8 cellular contexts compared by ENCODE assay signal in genomic region chr4:7101692-7102515, GRCh38. TPM values are rescaled to one million over a fixed set of nuclear protein-coding genes. Genes with fewer than 3 reads are reported as not detected.
DNase-seq lines count a peak whose midpoint lies in the region; ATAC-seq and TF ChIP-seq lines count a peak whose summit lies in the region.

No MANE protein-coding gene starts in this region.

- no peak for TF ChIP-seq POLR2A in tibial nerve (IDR thresholded peaks at IDR 0.05)

- POLR2A ChIA-PET in PC-9 (lab: Charles Lee; ENCODE audit: unreplicated experiment) = interaction anchor here (0.6 to 0.7 kb wide), 2 partner anchors 301 to 570 kb away, joined by 3 to 20 read pairs; no protein-coding TSS in a partner anchor

- H4K8ac ChIP-seq in neuronal stem cell (ENCODE audit: low read depth, low read length) = peak overlapping the region; percentile 90

- no TSS peak for BruUV-seq in PC-9 (replicated peaks; lab: Mats Ljungman, UMichigan)

- no peak overlapping the region for H4K91ac ChIP-seq in neuronal stem cell (ENCODE audit: low read depth, low read length, poor library complexity)

- peak overlapping the region; percentile 50 for H2BK12ac ChIP-seq in neuronal stem cell (ENCODE audit: low read length)

- intact Hi-C loops in PC-9 (cut with micrococcal nuclease; ENCODE audit: unreplicated experiment) = no loop called here

- peaks cover 3% of the 10 kb centered on the region; the same call in 1 of the 2 replicates for H3F3A ChIP-seq in PC-9 (ENCODE audit: insufficient read depth, low read depth)

- H2AFZ ChIP-seq in PC-9 (peak overlapping the region; percentile 93; the same call in 1 of the 2 replicates), neuronal stem cell (ENCODE audit: low read length) (peak overlapping the region; percentile 88)

- H3K9ac ChIP-seq in HUES48 (ENCODE audit: low read depth, low read length) = no peak overlapping the region
- no peak overlapping the region for H3K9ac ChIP-seq in neuronal stem cell (ENCODE audit: low read depth, low read length, poor library complexity)

- H3K18ac ChIP-seq in neuronal stem cell (ENCODE audit: low read length) = peak overlapping the region; percentile 98

- no peaks in the 10 kb centered on the region for H3K79me1 ChIP-seq in neuronal stem cell (ENCODE audit: low read depth, low read length)

- peak; percentile 64 for TF ChIP-seq CTCF in PC-9 (conservative IDR thresholded peaks at IDR 0.05)
- peak; percentile 78 for TF ChIP-seq CTCF in foreskin keratinocyte (conservative IDR thresholded peaks at IDR 0.05)
- peak; percentile 80 to 90 (median 82) for TF ChIP-seq CTCF in tibial nerve (IDR thresholded peaks at IDR 0.05)

- H3K4me2 ChIP-seq in PC-9 = peak overlapping the region; percentile 99
- H3K4me2 ChIP-seq in neuronal stem cell (ENCODE audit: insufficient read depth, low read length, poor library complexity, severe bottlenecking) = peak overlapping the region; percentile 67

- H3K36me3 ChIP-seq in HUES48 (ENCODE audit: control insufficient read depth, insufficient read depth, low read length) (no peaks in the 10 kb centered on the region), PC-9 (ENCODE audit: low read depth) (no peaks in the 10 kb centered on the region), neuronal stem cell (replicated peaks in 1 of 2; ENCODE audit: control insufficient read depth in 2 of 2, insufficient read depth in 2 of 2, low read length in 2 of 2) (no peaks in the 10 kb centered on the region), tibial nerve (no peaks in the 10 kb centered on the region)

- no peaks in the 10 kb centered on the region for H3K9me2 ChIP-seq in PC-9 (ENCODE audit: insufficient read depth)

- H3K4me1 ChIP-seq in HUES48 (ENCODE audit: control insufficient read depth, insufficient read depth, low read length) (peaks cover 6% of the 10 kb centered on the region), PC-9 (replicated peaks; ENCODE audit: insufficient read depth) (peaks cover 13% of the 10 kb centered on the region), foreskin keratinocyte (no peaks in the 10 kb centered on the region), neuronal stem cell (ENCODE audit: control insufficient read depth in 2 of 2, insufficient read depth in 1 of 2, low read depth in 1 of 2, low read length in 2 of 2) (peaks cover 2 to 19% of the 10 kb centered on the region in 2 donors), tibial nerve (peaks cover 0 to 36% (median 15%) of the 10 kb centered on the region in 4 donors)

- peak in 1 of 2 donors; percentile 44 for TF ChIP-seq EP300 in tibial nerve (IDR thresholded peaks at IDR 0.05)

- H3K27me3 ChIP-seq in HUES48 (ENCODE audit: control insufficient read depth, insufficient read depth, low read length) (peaks cover 44% of the 10 kb centered on the region), PC-9 (ENCODE audit: insufficient read depth, low read depth) (peaks cover 6% of the 10 kb centered on the region; the same call in 1 of the 2 replicates), foreskin keratinocyte (peaks cover 37% of the 10 kb centered on the region), neuronal stem cell (ENCODE audit: control insufficient read depth in 3 of 3, insufficient read depth in 3 of 3, low read depth in 1 of 3, low read length in 3 of 3) (peaks cover 0 to 33% (median 2%) of the 10 kb centered on the region in 3 experiments), tibial nerve (no peaks in the 10 kb centered on the region)

- H4K20me1 ChIP-seq in PC-9 (ENCODE audit: insufficient read depth) = no peaks in the 10 kb centered on the region

- H3K27ac ChIP-seq in HUES48 (ENCODE audit: low read depth, low read length) (peak overlapping the region; percentile 3), PC-9 (no peak overlapping the region), foreskin keratinocyte (no peak overlapping the region), neuronal stem cell (replicated peaks; ENCODE audit: low read length) (peak overlapping the region; percentile 65), tibial nerve (peak overlapping the region; percentile 57 to 93 (median 84))

- no peak overlapping the region for H3K14ac ChIP-seq in neuronal stem cell (ENCODE audit: low read length)

- H3K79me2 ChIP-seq in PC-9 (ENCODE audit: low read depth) = no peaks in the 10 kb centered on the region

- no peaks in the 10 kb centered on the region for H3K9me3 ChIP-seq in HUES48 (ENCODE audit: control insufficient read depth, insufficient read depth, low read length)
- no peaks in the 10 kb centered on the region for H3K9me3 ChIP-seq in PC-9 (ENCODE audit: insufficient read depth, low read depth)
- H3K9me3 ChIP-seq in neuronal stem cell (replicated peaks in 1 of 2; ENCODE audit: control insufficient read depth in 2 of 2, insufficient read depth in 1 of 2, low read depth in 1 of 2, low read length in 2 of 2) = no peaks in the 10 kb centered on the region
- no peaks in the 10 kb centered on the region for H3K9me3 ChIP-seq in tibial nerve

- WGBS in neuronal stem cell (ENCODE audit: extremely low coverage in 2 of 2, insufficient read length in 2 of 2, insufficient replicate concordance in 1 of 2), 2 donors = no CpG with 5 or more reads among the region's 24 CpGs
- WGBS in tibial nerve, 2 donors = 18 to 22% methylated on average over 22 to 23 of the region's 24 CpGs

- ATAC-seq in GM21367 (IDR thresholded peaks at IDR 0.05; ENCODE audit: unreplicated experiment) (peak; percentile 73), foreskin keratinocyte (peak; percentile 83)

- H2AK5ac ChIP-seq in neuronal stem cell (ENCODE audit: low read depth, low read length) = peak overlapping the region; percentile 87

- CTCF ChIA-PET in PC-9 (lab: Charles Lee) = interaction anchor here (0.6 kb wide), 3 partner anchors 31 to 412 kb away, joined by 3 to 9 read pairs (median 5); no protein-coding TSS in a partner anchor

- H2BK15ac ChIP-seq in neuronal stem cell (ENCODE audit: low read length) = peak overlapping the region; percentile 93

- H2BK120ac ChIP-seq in neuronal stem cell (ENCODE audit: low read depth, low read length) = peak overlapping the region; percentile 26

- peak; percentile 58 for DNase-seq in COLO829 (ENCODE audit: low spot score)
- peak; percentile 46 to 62 for DNase-seq in PC-9
- peak; percentile 21 for DNase-seq in activated effector memory CD4-positive, alpha-beta T cell treated with Interleukin-2 at 50 U/mL for 16 hours
- peak; percentile 35 to 59 for DNase-seq in foreskin keratinocyte
- DNase-seq in neuronal stem cell (ENCODE audit: low spot score) = peak; percentile 57
- peak; percentile 57 to 66 for DNase-seq in tibial nerve (ENCODE audit: low spot score in 2 of 2)

- H3K4ac ChIP-seq in neuronal stem cell (ENCODE audit: low read length) = no peak overlapping the region

- H2BK5ac ChIP-seq in neuronal stem cell (ENCODE audit: low read length) = peak overlapping the region; percentile 39

- H3K4me3 ChIP-seq in HUES48 (ENCODE audit: low read depth, low read length) (peak overlapping the region; percentile 30), PC-9 (peak overlapping the region; percentile 35; the same call in 1 of the 2 replicates), neuronal stem cell (ENCODE audit: low read length in 2 of 2) (peak overlapping the region; percentile 27 to 68), tibial nerve (peak overlapping the region; percentile 32 to 76 (median 57))

- peak overlapping the region; percentile 60 for H3K23ac ChIP-seq in neuronal stem cell (ENCODE audit: low read depth, low read length, poor library complexity)

RNA-seq across cellular contexts. Expression of gene GRPEL1, which starts 34.0 kb away (rescaled TPM):
- 49.3 and 49.9 TPM in 2 replicates for total RNA-seq in PC-9 (2021)
- total RNA-seq in foreskin keratinocyte = 64.5 and 71.9 TPM in 2 replicates
- 73.6 and 87.9 TPM in 2 replicates for polyA plus RNA-seq in foreskin keratinocyte
- polyA plus RNA-seq in neuronal stem cell (2013, experiment 1 of 2) = 10.3 TPM
- polyA plus RNA-seq in neuronal stem cell (2013, experiment 2 of 2) = 9.4 TPM
- 10 to 100 TPM; 11.1 to 13.6 (median 13.3) TPM for total RNA-seq in tibial nerve

RNA-seq across cellular contexts. Expression of gene TADA2B, which starts 58.7 kb away (rescaled TPM):
- total RNA-seq in PC-9 (2021) (9.5 and 9.6 TPM in 2 replicates), foreskin keratinocyte (10.0 and 11.0 TPM in 2 replicates), tibial nerve (10 to 100 TPM; 13.3 to 27.3 (median 16.5) TPM)
- 5.1 and 5.5 TPM in 2 replicates for polyA plus RNA-seq in foreskin keratinocyte
- 9.9 TPM for polyA plus RNA-seq in neuronal stem cell (2013, experiment 1 of 2)
- 9.9 TPM for polyA plus RNA-seq in neuronal stem cell (2013, experiment 2 of 2)

Comparison
In these comparisons a context has a peak if more than half of its experiments do, and no peak if none do; other contexts are left out.
1. H3K27ac ChIP-seq: peak in HUES48 (single experiment), neuronal stem cell (single experiment) and tibial nerve (4 of 4); none in PC-9 (single experiment) and foreskin keratinocyte (single experiment).
2. Peak in every context shown above with its lines, with median percentiles within 50 percentile points of each other: DNase-seq, H3K4me3 ChIP-seq and CTCF ChIP-seq.